ENCODE assay signal across 8 cellular contexts in genomic region chr11:110128161-110128560, GRCh38. TPM values are rescaled to one million over a fixed set of nuclear protein-coding genes. Genes with fewer than 3 reads are reported as not detected.
DNase-seq lines count a peak whose midpoint lies in the region; ATAC-seq, FAIRE-seq and TF ChIP-seq lines count a peak whose summit lies in the region.
"Had no signal": no experiment of that assay in that cellular context is flagged by ENCODE, and none has a peak within 500 bp of the region (broad histone marks: within the 10 kb centered on the region; RNA-seq: fewer than 3 reads in every experiment).

No MANE protein-coding gene starts in this region.

- no peaks in the 10 kb centered on the region for H3K36me3 ChIP-seq in NT2/D1 (ENCODE audit: insufficient read depth, insufficient read length, low read length)
- H3K36me3 ChIP-seq: right lobe of liver had no signal

- FAIRE-seq in H54 (lab: Jason Lieb, UNC): no peak

- no peak for TF ChIP-seq CTCF in HFF-Myc (IDR thresholded peaks at IDR 0.05; ENCODE audit: low read depth, low read length, missing control alignments)
- no peak for TF ChIP-seq CTCF in fibroblast of mammary gland (conservative IDR thresholded peaks at IDR 0.05; ENCODE audit: control insufficient read depth, insufficient read depth, low read depth, low read length)

- peak; percentile 55 for DNase-seq in HFF-Myc (ENCODE audit: extremely low read depth, low read depth)
- DNase-seq in NT2/D1 (ENCODE audit: low read depth, low spot score): peak; percentile 46
- DNase-seq in fibroblast of mammary gland (ENCODE audit: low read depth): peak; percentile 84
- DNase-seq in pons (ENCODE audit: low spot score): peak; percentile 51
- no peak for DNase-seq in ureter (ENCODE audit: low spot score)
- DNase-seq in H54 (ENCODE audit: insufficient read length, low spot score): no peak
- DNase-seq: right lobe of liver had no signal

- H3K4me1 ChIP-seq in NT2/D1 (ENCODE audit: insufficient read depth, insufficient read length): no peaks in the 10 kb centered on the region

- no peak for TF ChIP-seq POLR2A in H54 (IDR thresholded peaks at IDR 0.05; ENCODE audit: low read depth, low read length)

- H3K9me3 ChIP-seq in NT2/D1 (ENCODE audit: insufficient read depth, low read length): no peaks in the 10 kb centered on the region
- H3K9me3 ChIP-seq: right lobe of liver had no signal

- H3K27ac Mint-ChIP-seq in stimulated activated memory B cell treated with anti-CD40 and anti-IgM and Interleukin-4, amounts not matched to agents 10 μg/mL and 1 μg/mL and 100 μg/mL, for 72 hours: no peak overlapping the region

- no peaks in the 10 kb centered on the region for H3K4me1 Mint-ChIP-seq in stimulated activated memory B cell treated with anti-CD40 and anti-IgM and Interleukin-4, amounts not matched to agents 10 μg/mL and 1 μg/mL and 100 μg/mL, for 72 hours

- H3K27me3 Mint-ChIP-seq in stimulated activated memory B cell treated with anti-CD40 and anti-IgM and Interleukin-4, amounts not matched to agents 10 μg/mL and 1 μg/mL and 100 μg/mL, for 72 hours: peaks cover 15% of the 10 kb centered on the region

- no peaks in the 10 kb centered on the region for H3K9me3 Mint-ChIP-seq in stimulated activated memory B cell treated with anti-CD40 and anti-IgM and Interleukin-4, amounts not matched to agents 10 μg/mL and 1 μg/mL and 100 μg/mL, for 72 hours

- H3K4me3 ChIP-seq in HFF-Myc (replicated peaks; ENCODE audit: low read depth, low read length): no peak overlapping the region
- H3K4me3 ChIP-seq in NT2/D1 (ENCODE audit: insufficient read length, low read depth): no peak overlapping the region
- no peak overlapping the region for H3K4me3 ChIP-seq in fibroblast of mammary gland (ENCODE audit: control insufficient read depth, low read depth, low read length)
- H3K4me3 ChIP-seq: right lobe of liver had no signal

- no peaks in the 10 kb centered on the region for H3K36me3 Mint-ChIP-seq in stimulated activated memory B cell treated with anti-CD40 and anti-IgM and Interleukin-4, amounts not matched to agents 10 μg/mL and 1 μg/mL and 100 μg/mL, for 72 hours

- H3K27me3 ChIP-seq in NT2/D1 (ENCODE audit: insufficient read depth, insufficient read length): no peaks in the 10 kb centered on the region
- H3K27me3 ChIP-seq: right lobe of liver had no signal

- no peak overlapping the region for H3K4me3 Mint-ChIP-seq in stimulated activated memory B cell treated with anti-CD40 and anti-IgM and Interleukin-4, amounts not matched to agents 10 μg/mL and 1 μg/mL and 100 μg/mL, for 72 hours

- no peak overlapping the region for H3K9ac ChIP-seq in NT2/D1 (ENCODE audit: insufficient read length, low read depth)

- ATAC-seq in stimulated activated memory B cell treated with anti-CD40 and anti-IgM and Interleukin-4, amounts not matched to agents 10 μg/mL and 1 μg/mL and 100 μg/mL, for 72 hours: no peak

RNA-seq across cellular contexts. Expression of gene ZC3H12C, which starts 35.0 kb away (rescaled TPM):
- 19.1 TPM for total RNA-seq in ureter

Comparison
In these comparisons a context has a peak if more than half of its experiments do, and no peak if none do; other contexts are left out.
1. DNase-seq: peak in HFF-Myc (single experiment), NT2/D1 (single experiment), fibroblast of mammary gland (single experiment) and pons (single experiment); none in ureter (single experiment) and H54 (single experiment).